ENCODE assay signal across 7 cellular contexts in the genomic region with DNA sequence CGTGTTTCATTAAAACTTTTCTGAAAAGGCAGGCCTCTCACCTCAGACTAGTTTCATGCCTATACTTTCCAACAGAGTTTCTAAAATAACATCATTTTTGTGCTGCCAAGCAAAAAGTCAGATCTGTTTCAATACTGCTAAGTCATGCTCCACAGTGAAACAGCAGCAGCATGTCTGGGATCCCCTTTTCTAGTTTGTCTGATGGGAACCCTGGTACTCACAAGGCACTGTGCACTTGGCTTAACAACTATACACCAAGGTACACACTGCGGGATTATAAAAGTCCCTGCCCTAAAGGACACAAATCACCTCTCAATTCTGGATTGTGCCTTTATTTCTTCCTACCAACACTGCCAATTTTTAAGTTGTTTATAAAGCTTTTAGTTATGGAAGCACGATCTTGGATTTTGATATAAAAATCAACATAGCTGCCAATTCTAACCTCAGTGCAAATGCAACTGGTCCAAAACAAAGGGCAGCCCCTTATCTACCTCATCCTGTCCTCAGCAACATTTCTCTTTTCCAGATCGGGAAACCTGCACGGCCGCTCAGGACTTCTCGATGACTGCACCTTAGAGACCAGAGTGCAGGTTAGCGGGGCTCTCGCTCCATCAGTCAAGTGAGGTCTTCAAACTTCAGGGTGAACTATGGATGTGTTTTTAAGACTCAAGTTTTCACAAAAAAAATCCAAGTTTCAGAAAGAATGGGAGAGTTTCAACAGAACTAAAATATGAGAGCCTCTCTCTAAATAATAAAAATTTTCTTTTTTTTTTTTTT. TPM values are rescaled to one million over a fixed set of nuclear protein-coding genes. Genes with fewer than 3 reads are reported as not detected.
A peak's percentile ranks its signal among the peaks of the same experiment; 100 is the strongest.
DNase-seq lines count a peak whose midpoint lies in the region; TF ChIP-seq lines count a peak whose summit lies in the region.

No MANE protein-coding gene starts in this region.

- WGBS in esophagus squamous epithelium, 2 donors: 72 to 81% methylated on average over 7 to 9 of the region's 9 CpGs

- H3K27me3 ChIP-seq in HL-60 (ENCODE audit: insufficient read depth, poor library complexity, severe bottlenecking) (no peaks in the 10 kb centered on the region), esophagus squamous epithelium (no peaks in the 10 kb centered on the region), skeletal muscle tissue (ENCODE audit: control insufficient read depth in 3 of 3, insufficient read depth in 3 of 3, low read length in 3 of 3) (no peaks in the 10 kb centered on the region)

- H3K36me3 ChIP-seq in esophagus squamous epithelium: peaks cover 3 to 23% (median 6%) of the 10 kb centered on the region in 3 donors
- peaks cover 17 to 24% (median 20%) of the 10 kb centered on the region in 3 donors for H3K36me3 ChIP-seq in skeletal muscle tissue (ENCODE audit: control insufficient read depth in 3 of 3, insufficient read depth in 3 of 3, low read length in 3 of 3)

- no peak for TF ChIP-seq CTCF in HL-60 (IDR thresholded peaks at IDR 0.05; ENCODE audit: insufficient read depth, low read length)
- TF ChIP-seq CTCF in esophagus squamous epithelium (IDR thresholded peaks at IDR 0.05): no peak

- intact Hi-C loops in esophagus squamous epithelium (cut with DNase I): loop anchor here (10.0 kb wide), 1 partner anchor 52 kb away; a partner anchor contains a TSS

- no peaks in the 10 kb centered on the region for H3K9me3 ChIP-seq in esophagus squamous epithelium
- H3K9me3 ChIP-seq in skeletal muscle tissue (ENCODE audit: control insufficient read depth in 3 of 3, low read length in 3 of 3): no peaks in the 10 kb centered on the region

- DNase-seq in HL-60 (ENCODE audit: low read depth in 1 of 2, low spot score in 1 of 2) (peak in 1 of 2 experiments; percentile 61), RPMI8226 (peak; percentile 66), esophagus squamous epithelium (lab: John Stamatoyannopoulos, UW) (no peak), epidermal melanocyte (ENCODE audit: insufficient read length, low spot score) (no peak), NCI-H128 (lab: John Stamatoyannopoulos, UW; ENCODE audit: unreplicated experiment) (no peak)
- no peak for DNase-seq in activated effector memory CD4-positive, alpha-beta T cell treated with anti-CD3 and anti-CD28 coated beads, Interleukin-2, amount 50 U/mL, for 16 hours

- H3K4me1 ChIP-seq in esophagus squamous epithelium (peaks cover 4 to 40% (median 22%) of the 10 kb centered on the region in 3 donors), skeletal muscle tissue (ENCODE audit: control insufficient read depth in 3 of 3, insufficient read depth in 3 of 3, low read length in 3 of 3) (peaks cover 15 to 28% (median 26%) of the 10 kb centered on the region in 3 donors)

- H3K4me3 ChIP-seq in HL-60 (replicated peaks; ENCODE audit: insufficient read depth, low read length) (no peak overlapping the region), esophagus squamous epithelium (no peak overlapping the region), skeletal muscle tissue (ENCODE audit: low read length in 3 of 3) (peak overlapping the region in 1 of 3 donors; percentile 83)

- H3K27ac ChIP-seq in HL-60 (replicated peaks) (peak overlapping the region; percentile 99), esophagus squamous epithelium (peak overlapping the region; percentile 36 to 100 (median 100)), skeletal muscle tissue (ENCODE audit: low read depth, low read length) (peak overlapping the region; percentile 100)

- peak overlapping the region in 2 of 3 donors; percentile 99 to 100 for H3K9ac ChIP-seq in skeletal muscle tissue (ENCODE audit: low read depth in 1 of 3, low read length in 3 of 3)

- no peak for TF ChIP-seq POLR2A in esophagus squamous epithelium (IDR thresholded peaks at IDR 0.05)

RNA-seq across cellular contexts. Expression of a gene that starts 1.7 kb away (rescaled TPM):
- total RNA-seq in esophagus squamous epithelium: 100 to 1,000 TPM; 157 to 273 (median 211) TPM
- total RNA-seq in skeletal muscle tissue: 84.5 TPM

RNA-seq across cellular contexts. Expression of a gene that starts 52.9 kb away (rescaled TPM):
- 100 to 1,000 TPM in 1 of 4 donors, 10 to 100 TPM in 3; 44.4 to 112 (median 67.5) TPM for total RNA-seq in esophagus squamous epithelium
- 59.5 TPM for total RNA-seq in skeletal muscle tissue
